Comparison of ENCODE assay signal across 26 cellular contexts in the genomic region with DNA sequence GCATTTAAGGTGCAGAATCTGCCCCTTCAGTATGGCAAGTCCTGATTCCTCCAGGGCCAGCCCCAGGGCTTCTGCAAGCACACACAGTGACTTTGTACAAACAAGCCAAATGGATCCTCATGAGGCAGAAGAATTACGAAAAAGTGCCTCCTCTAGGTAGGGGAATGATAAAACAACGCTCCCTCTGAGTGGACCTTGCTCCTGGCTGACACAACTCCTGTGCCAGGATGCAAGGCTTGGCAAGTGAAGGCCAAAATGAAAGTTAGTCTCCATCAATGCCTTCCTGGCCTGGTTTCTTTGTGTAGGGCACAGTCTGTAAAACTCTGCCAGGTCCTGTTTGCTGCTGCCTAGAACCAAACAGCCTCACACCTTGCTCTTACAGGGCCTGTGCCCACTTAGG.
"Had no signal": no experiment of that assay in that cellular context is flagged by ENCODE, and none has a peak within 500 bp of the region (broad histone marks: within the 10 kb centered on the region; RNA-seq: fewer than 3 reads in every experiment).

No MANE protein-coding gene starts in this region.

- H3K9me3 ChIP-seq: Peyer's patch, SJSA1 had no signal

- H3K4me3 ChIP-seq: cardiac muscle cell, Peyer's patch, SJSA1 had no signal

- H3K27ac ChIP-seq: brain microvascular endothelial cell, cardiac muscle cell, Peyer's patch, RWPE1, SJSA1 had no signal

- H3K27me3 ChIP-seq: brain microvascular endothelial cell, cardiac muscle cell, Peyer's patch, SJSA1 had no signal

- DNase-seq: activated CD4-positive, alpha-beta T cell treated with anti-CD3 and anti-CD28 coated beads for 48 hours; activated CD4-positive, alpha-beta T cell treated with anti-CD3 and anti-CD28 coated beads, Interleukin-2, amount 50 U/mL, for 48 hours; activated CD4-positive, CD25-positive, alpha-beta regulatory T cell treated with anti-CD3 and anti-CD28 coated beads, Interleukin-2, amount 50 U/mL, for 72 hours; activated CD8-positive, alpha-beta memory T cell treated with anti-CD3 and anti-CD28 coated beads, Interleukin-2, amount 10 ng/mL, durations not matched to agents 7 days and 5 days; activated effector memory CD4-positive, alpha-beta T cell treated with Interleukin-2 at 50 U/mL for 16 hours; activated naive CD4-positive, alpha-beta T cell; activated T-cell treated with anti-CD3 and anti-CD28 coated beads, Interleukin-2, amount 50 U/mL, for 24 hours; brain microvascular endothelial cell; Karpas-422; MM.1S; NCI-H1105; NCI-H1436; NCI-H1694 treated with DMSO at 0.1 percent for 48 hours; NCI-H2029 treated with DMSO at 0.1 percent for 48 hours; NCI-H510A treated with DMSO at 0.1 percent for 48 hours; NCI-H69; NK-92 treated with Interleukin-12 subunit alpha and Interleukin-12 subunit beta, amount 100 ng/mL, for 24 hours; Peyer's patch; SHP77; T-helper 17 cell; T-helper 9 cell had no signal

- H3K36me3 ChIP-seq: brain microvascular endothelial cell, cardiac muscle cell, Peyer's patch, SJSA1 had no signal

- ATAC-seq: activated CD8-positive, alpha-beta memory T cell treated with anti-CD3 and anti-CD28 coated beads, Interleukin-2, amount 10 ng/mL, durations not matched to agents 7 days and 5 days; activated naive CD4-positive, alpha-beta T cell treated with anti-CD3 and anti-CD28 coated beads, Interleukin-2, amount 50 U/mL, for 72 hours; T-helper 17 cell; WTC11 had no signal
